10 cellular contexts compared by ENCODE assay signal in genomic region chr2:54274781-54275242, GRCh38. TPM values are rescaled to one million over a fixed set of nuclear protein-coding genes. Genes with fewer than 3 reads are reported as not detected.
DNase-seq lines count a peak whose midpoint lies in the region; ATAC-seq, FAIRE-seq and TF ChIP-seq lines count a peak whose summit lies in the region.
"Had no signal": no experiment of that assay in that cellular context is flagged by ENCODE, and none has a peak within 500 bp of the region (broad histone marks: within the 10 kb centered on the region; RNA-seq: fewer than 3 reads in every experiment).

No MANE protein-coding gene starts in this region.

- 0% methylated on average over 1 of the region's 1 CpG for WGBS in GM12878 (ENCODE audit: insufficient coverage, insufficient replicate concordance, low lambda C conversion rate, missing lambda C conversion rate)

- TF ChIP-seq CTCF in GM12878 (IDR thresholded peaks at IDR 0.05 in 2 of 3, conservative IDR thresholded peaks at IDR 0.05 in 1 of 3; ENCODE audit: control insufficient read depth in 2 of 3, extremely low read depth in 1 of 3, insufficient read depth in 1 of 3, low read depth in 3 of 3, low read length in 3 of 3) (no peak), Peyer's patch (IDR thresholded peaks at IDR 0.05) (no peak)

- no peak overlapping the region for H3K4me2 ChIP-seq in GM12878 (ENCODE audit: control insufficient read depth, insufficient read depth)

- TF ChIP-seq RAD21 in GM12878 (IDR thresholded peaks at IDR 0.05; ENCODE audit: insufficient read depth, low read depth, low read length): no peak

- H3K4me1 ChIP-seq in GM12878 (ENCODE audit: control insufficient read depth, insufficient read depth, low read length) (peaks cover 6% of the 10 kb centered on the region; the same call in 1 of the 2 replicates), Peyer's patch (no peaks in the 10 kb centered on the region)
- H3K4me1 ChIP-seq: SJSA1 had no signal

- TF ChIP-seq EP300 in GM12878 (IDR thresholded peaks at IDR 0.05; ENCODE audit: borderline replicate concordance in 1 of 2, control insufficient read depth in 1 of 2, low read depth in 2 of 2, low read length in 2 of 2): no peak

- ATAC-seq in GM12878: no peak
- no peak for ATAC-seq in GM18519 (IDR thresholded peaks at IDR 0.05; ENCODE audit: low FRiP score, unreplicated experiment)

- H3K27me3 ChIP-seq in GM12878 (replicated peaks in 1 of 2; ENCODE audit: control insufficient read depth in 2 of 2, insufficient read depth in 2 of 2, low read length in 1 of 2) (no peaks in the 10 kb centered on the region), Peyer's patch (no peaks in the 10 kb centered on the region)
- H3K27me3 ChIP-seq: neutrophil, SJSA1 had no signal

- intact Hi-C loops in GM12878 (cut with micrococcal nuclease; ENCODE audit: unreplicated experiment): no loop called here

- TF ChIP-seq POLR2A in GM12878 (IDR thresholded peaks at IDR 0.05; ENCODE audit: low read depth, low read length): no peak
- TF ChIP-seq POLR2A in Peyer's patch (IDR thresholded peaks at IDR 0.05): no peak

- RAD21 ChIA-PET in GM12878 (lab: Charles Lee; ENCODE audit: unreplicated experiment): no interaction called here

- DNase-seq in EL (peak; percentile 45), NAMALWA (ENCODE audit: low spot score) (peak; percentile 80), GM12878 (ENCODE audit: low read depth, low spot score) (no peak), midbrain (lab: John Stamatoyannopoulos, UW) (peak; percentile 29), Peyer's patch (no peak), mesenteric fat pad (ENCODE audit: low spot score) (no peak)
- DNase-seq: cerebellar nuclear complex had no signal

- H4K20me1 ChIP-seq in GM12878 (ENCODE audit: control insufficient read depth, insufficient read depth): no peaks in the 10 kb centered on the region

- H3K36me3 ChIP-seq in GM12878 (ENCODE audit: control insufficient read depth in 2 of 2, insufficient read depth in 2 of 2, low read length in 1 of 2): no peaks in the 10 kb centered on the region
- H3K36me3 ChIP-seq in Peyer's patch: no peaks in the 10 kb centered on the region
- H3K36me3 ChIP-seq: neutrophil, SJSA1 had no signal

- H3K79me2 ChIP-seq in GM12878 (ENCODE audit: control insufficient read depth, insufficient read depth, low read length): no peaks in the 10 kb centered on the region

- FAIRE-seq in GM12878 (lab: Jason Lieb, UNC): no peak

- H3K4me3 ChIP-seq in GM12878 (no peak overlapping the region), Peyer's patch (no peak overlapping the region)
- H3K4me3 ChIP-seq: SJSA1 had no signal

- POLR2A ChIA-PET in GM12878 (lab: Charles Lee): no interaction called here

- H3K9me3 ChIP-seq in GM12878 (replicated peaks; ENCODE audit: control insufficient read depth, insufficient read depth, low read length) (no peaks in the 10 kb centered on the region), Peyer's patch (no peaks in the 10 kb centered on the region)
- H3K9me3 ChIP-seq: neutrophil, SJSA1 had no signal

- H3K27ac ChIP-seq in GM12878 (ENCODE audit: control insufficient read depth, insufficient read depth) (no peak overlapping the region), Peyer's patch (no peak overlapping the region)
- H3K27ac ChIP-seq: neutrophil, SJSA1 had no signal

- in situ Hi-C loops in GM12878 (cut with MboI): no loop called here

- CTCF ChIA-PET in GM12878 (lab: Yijun Ruan, JAX): no interaction called here

- H3K9ac ChIP-seq in GM12878 (ENCODE audit: control insufficient read depth, insufficient read depth, low read length): no peak overlapping the region

- no peak overlapping the region for H2AFZ ChIP-seq in GM12878 (ENCODE audit: control insufficient read depth, low read depth, low read length)

- SMC1A ChIA-PET in GM12878 (lab: Charles Lee; ENCODE audit: uncharacterized antibody, unreplicated experiment): interaction anchor here (0.8 to 1.5 kb wide), 2 partner anchors 15 to 223 kb away, joined by 3 to 4 read pairs; no protein-coding TSS in a partner anchor

- BruUV-seq in GM12878 (replicated peaks; lab: Mats Ljungman, UMichigan): no TSS peak

TF ChIP-seq in GM12878, 131 proteins besides CTCF, POLR2A, EP300 and RAD21 (continues in another document):
- TF ChIP-seq SIN3A (IDR thresholded peaks at IDR 0.05; ENCODE audit: low read depth, low read length): no peak
- TF ChIP-seq FOS (IDR thresholded peaks at IDR 0.05; ENCODE audit: borderline replicate concordance, extremely low read depth, insufficient read length): no peak
- TF ChIP-seq MTA3 (IDR thresholded peaks at IDR 0.05; ENCODE audit: borderline replicate concordance, low read length): no peak
- peak; percentile 51; the same call in 1 of the 2 replicates for TF ChIP-seq RUNX3 (IDR thresholded peaks at IDR 0.05; ENCODE audit: low read length)
- TF ChIP-seq IRF5 (IDR thresholded peaks at IDR 0.05; ENCODE audit: borderline replicate concordance): no peak
- TF ChIP-seq MTA2 (IDR thresholded peaks at IDR 0.05; ENCODE audit: low read depth): no peak
- no peak for TF ChIP-seq MLLT1 (IDR thresholded peaks at IDR 0.05)
- no peak for TF ChIP-seq HSF1 (IDR thresholded peaks at IDR 0.05; ENCODE audit: low read depth, low read length)

RNA-seq across cellular contexts. Expression of gene TSPYL6, which starts 18.8 kb away (rescaled TPM):
- total RNA-seq in GM12878 (2013; cell fraction: nucleolus; rRNA removed): not detected in 2 replicates
- total RNA-seq in GM12878 (2014; rRNA removed) (not detected in 2 replicates), GM12878 (2014; rRNA removed; fragmentation: Illumina TruSeq; extraction: Trizol) (not detected in 2 replicates), GM12878 (2021) (not detected in 2 replicates), Peyer's patch (not detected), mesenteric fat pad (not detected)
- not detected for polyA plus RNA-seq in GM12878 (2011; ENCODE audit: low read depth)
- polyA plus RNA-seq in GM12878 (2011; rRNA removed) (not detected in 2 replicates), GM12878 (2014; fragmentation: Illumina TruSeq; extraction: Trizol) (not detected in 2 replicates), GM12878 (2014; fragmentation: Nextera tagmentation; extraction: Ambion mirVana) (not detected), GM12878 (2014; rRNA removed) (not detected in 2 replicates), GM12878 (2016; fragmentation: Nextera tagmentation; extraction: Ambion mirVana) (not detected)
- not detected in 2 replicates for polyA plus RNA-seq in GM12878 (2011; cell fraction: cytosol; rRNA removed)
- not detected in 2 replicates for polyA plus RNA-seq in GM12878 (2011; cell fraction: nucleus; rRNA removed)
- not detected in 2 replicates for polyA plus RNA-seq in GM12878 (2012)
- polyA minus RNA-seq in GM12878 (2011; rRNA and poly(A)+ RNA removed): not detected in 2 replicates
- not detected in 2 replicates for polyA minus RNA-seq in GM12878 (2011; cell fraction: cytosol; rRNA and poly(A)+ RNA removed)
- polyA minus RNA-seq in GM12878 (2011; cell fraction: nucleus; rRNA and poly(A)+ RNA removed): not detected in 2 replicates
- total RNA-seq: SJSA1 had no signal

Comparison
In these comparisons a context has a peak if more than half of its experiments do, and no peak if none do; other contexts are left out.
1. DNase-seq: peak in EL (single experiment), NAMALWA (single experiment) and midbrain (single experiment); none in GM12878 (single experiment), Peyer's patch (0 of 3) and mesenteric fat pad (single experiment).